Comparison of ENCODE assay signal across 9 cellular contexts in the genomic region with DNA sequence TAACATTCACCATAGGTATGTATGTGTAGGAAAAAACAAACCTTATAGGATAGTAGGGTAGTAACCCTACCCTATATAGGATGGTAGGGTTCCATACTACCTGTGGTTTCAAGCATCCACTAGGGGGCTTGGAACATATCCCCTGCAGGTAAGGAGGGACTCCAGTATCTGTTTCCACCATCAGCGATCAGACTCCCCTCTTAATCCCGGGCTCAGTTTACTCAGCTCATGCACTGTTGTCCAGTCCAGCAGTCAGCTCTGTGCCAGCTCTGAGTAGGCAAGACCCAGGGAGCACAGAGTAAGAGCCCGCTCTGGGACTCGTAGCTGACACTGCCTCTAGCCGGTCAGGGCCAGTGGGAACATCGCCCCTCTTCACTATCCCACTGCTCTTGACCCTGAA.
A peak's percentile ranks its signal among the peaks of the same experiment; 100 is the strongest.
DNase-seq lines count a peak whose midpoint lies in the region; ATAC-seq and TF ChIP-seq lines count a peak whose summit lies in the region.
"Had no signal": no experiment of that assay in that cellular context is flagged by ENCODE, and none has a peak within 500 bp of the region (broad histone marks: within the 10 kb centered on the region; RNA-seq: fewer than 3 reads in every experiment).

No MANE protein-coding gene starts in this region.

- no peaks in the 10 kb centered on the region for H3K9me3 Mint-ChIP-seq in endothelial cell (ENCODE audit: unreplicated experiment)

- H3K9me3 ChIP-seq in left ventricle myocardium inferior (replicated peaks), result peaks cover 3% of the 10 kb centered on the region

- TF ChIP-seq CTCF in left ventricle myocardium inferior (IDR thresholded peaks at IDR 0.05; ENCODE audit: borderline replicate concordance) (peak; percentile 47), endothelial cell (IDR thresholded peaks at IDR 0.05; ENCODE audit: unreplicated experiment) (peak; percentile 19)

- no peak overlapping the region for H3K4me3 ChIP-seq in left ventricle myocardium inferior

- H3K27me3 ChIP-seq in left ventricle myocardium inferior (ENCODE audit: low read depth), result peaks cover 3% of the 10 kb centered on the region

- intact Hi-C loops in left ventricle myocardium inferior (cut with micrococcal nuclease) (no loop called here), left cardiac atrium (cut with DNase I) (no loop called here)

- H3K36me3 ChIP-seq in left ventricle myocardium inferior, result no peaks in the 10 kb centered on the region

- H3K4me1 Mint-ChIP-seq in endothelial cell (ENCODE audit: unreplicated experiment), result no peaks in the 10 kb centered on the region

- no peak overlapping the region for H3K4me3 Mint-ChIP-seq in endothelial cell (ENCODE audit: unreplicated experiment)

- no peak for ATAC-seq in left cardiac atrium
- no peak for ATAC-seq in GM21526 (IDR thresholded peaks at IDR 0.05; ENCODE audit: low FRiP score, unreplicated experiment)

- H3K4me1 ChIP-seq in left ventricle myocardium inferior, result no peaks in the 10 kb centered on the region

- no peak for DNase-seq in left ventricle myocardium inferior
- DNase-seq in left cardiac atrium, result no peak
- peak; percentile 3 for DNase-seq in HT-29 (ENCODE audit: low spot score)
- DNase-seq in endothelial cell (ENCODE audit: low spot score), result no peak
- DNase-seq in OCI-M1 (lab: John Stamatoyannopoulos, UW), result no peak
- DNase-seq in NCI-H524 (lab: John Stamatoyannopoulos, UW), result no peak
- no peak for DNase-seq in NCI-H1930 (lab: John Stamatoyannopoulos, UW)
- DNase-seq: NCI-H446 treated with DMSO at 0.1 percent for 48 hours had no signal

- H3K27me3 Mint-ChIP-seq in endothelial cell (ENCODE audit: unreplicated experiment), result peaks cover 2% of the 10 kb centered on the region

- no peaks in the 10 kb centered on the region for H3K36me3 Mint-ChIP-seq in endothelial cell (ENCODE audit: low read depth, unreplicated experiment)

- H3K27ac Mint-ChIP-seq in endothelial cell (ENCODE audit: unreplicated experiment), result peak overlapping the region; percentile 20

- H3K27ac ChIP-seq in left ventricle myocardium inferior (replicated peaks), result no peak overlapping the region
